ENCODE assay signal across 8 cellular contexts in the genomic region with DNA sequence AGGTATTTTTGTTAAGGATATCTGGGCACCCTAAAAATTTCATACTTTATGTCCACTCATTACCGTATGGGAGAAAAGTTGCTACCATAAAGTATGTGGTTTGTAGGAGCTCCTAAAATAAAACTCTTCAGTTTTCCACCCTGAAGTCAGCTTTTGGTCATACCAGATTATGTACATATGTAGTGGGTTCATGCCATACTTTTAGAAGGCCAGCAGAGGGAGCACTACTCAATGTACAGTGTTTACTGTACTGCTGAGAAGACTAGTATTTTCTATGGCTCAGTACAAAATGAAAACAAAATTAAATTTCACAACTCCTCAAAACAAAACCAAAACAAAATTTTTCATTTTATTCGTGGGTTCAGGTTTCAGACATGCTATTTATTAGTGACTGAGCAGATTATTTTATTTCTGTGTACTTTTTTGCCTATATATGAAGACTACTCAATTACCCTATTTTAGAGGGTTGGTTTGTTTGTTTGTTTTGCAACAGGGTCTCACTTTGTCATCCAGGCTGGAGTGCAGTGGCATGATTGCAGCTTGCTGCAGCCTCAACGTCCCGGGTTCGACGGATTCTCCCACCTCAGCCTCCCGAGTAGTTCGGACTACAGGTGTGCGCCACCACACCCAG. TPM values are rescaled to one million over a fixed set of nuclear protein-coding genes. Genes with fewer than 3 reads are reported as not detected.
DNase-seq lines count a peak whose midpoint lies in the region; ATAC-seq, FAIRE-seq and TF ChIP-seq lines count a peak whose summit lies in the region.

No MANE protein-coding gene starts in this region.

- H3K9me2 ChIP-seq in SK-N-SH, result no peaks in the 10 kb centered on the region

- TF ChIP-seq RAD21 in SK-N-SH (IDR thresholded peaks at IDR 0.05; ENCODE audit: low read length), result peak; percentile 63
- TF ChIP-seq RAD21 in K562 (CRISPR knock-in tag; conservative IDR thresholded peaks at IDR 0.05 in 1 of 2, IDR thresholded peaks at IDR 0.05 in 1 of 2), result peak in 1 of 2 experiments; percentile 56; a peak in 2 of 4 replicates

- intact Hi-C loops in K562 (cut with micrococcal nuclease), result loop anchor here (2.0 kb wide), 1 partner anchor 108 kb away; no protein-coding TSS in a partner anchor

- H3K4me3 ChIP-seq in AG04450 (ENCODE audit: low read depth, low read length), result no peak overlapping the region
- no peak overlapping the region; a peak in 1 of 4 replicates for H3K4me3 ChIP-seq in SK-N-SH (ENCODE audit: low read depth in 2 of 2, low read length in 1 of 2)
- H3K4me3 ChIP-seq in K562, result no peak overlapping the region

- H3K27ac ChIP-seq in AG04450 (ENCODE audit: low read depth, low read length) (no peak overlapping the region), SK-N-SH (ENCODE audit: low read depth in 2 of 2, low read length in 1 of 2) (no peak overlapping the region), K562 (ENCODE audit: extremely low read depth, low read depth, low read length) (no peak overlapping the region)

- H3F3A ChIP-seq in SK-N-SH (replicated peaks; ENCODE audit: insufficient read depth), result no peaks in the 10 kb centered on the region

- in situ Hi-C loops in K562 (cut with MboI), result loop anchor here (25.0 kb wide), 1 partner anchor 734 kb away; no protein-coding TSS in a partner anchor

- CTCF ChIA-PET in AG04450 (lab: Charles Lee), result interaction anchor here (0.6 to 21.5 kb wide), 63 partner anchors 8 to 1586 kb away, joined by 3 to 821 read pairs (median 3); no protein-coding TSS in a partner anchor
- CTCF ChIA-PET in SK-N-SH (lab: Yijun Ruan, JAX), result interaction anchor here (0.6 to 14.2 kb wide), 36 partner anchors 8 to 1132 kb away, joined by 3 to 165 read pairs (median 4); partner anchors contain the start of genes NFKBIZ and NXPE3
- CTCF ChIA-PET in K562 (lab: Yijun Ruan, JAX; ENCODE audit: low intra/inter-chr PET ratio), result interaction anchor here (0.6 to 1.1 kb wide), 2 partner anchors 426 to 724 kb away, joined by 3 read pairs; no protein-coding TSS in a partner anchor

- TF ChIP-seq CTCF in AG04450 (IDR thresholded peaks at IDR 0.05; ENCODE audit: low read depth, low read length), result peak; percentile 86
- TF ChIP-seq CTCF in SK-N-SH (IDR thresholded peaks at IDR 0.05), result peak; percentile 95
- TF ChIP-seq CTCF in K562 (IDR thresholded peaks at IDR 0.05 in 2 of 3, conservative IDR thresholded peaks at IDR 0.05 in 1 of 3; ENCODE audit: insufficient read depth in 2 of 3, low read depth in 1 of 3, low read length in 3 of 3), result peak; percentile 35 to 62 (median 58); a peak in 5 of 6 replicates

- H2AFZ ChIP-seq in SK-N-SH (ENCODE audit: low read depth), result no peak overlapping the region
- no peak overlapping the region for H2AFZ ChIP-seq in K562 (ENCODE audit: low read depth, low read length)

- H3K36me3 ChIP-seq in SK-N-SH (replicated peaks in 1 of 2; ENCODE audit: control insufficient read depth in 1 of 2, insufficient read depth in 2 of 2, low read length in 1 of 2) (peaks cover 36 to 39% of the 10 kb centered on the region in 2 experiments), K562 (ENCODE audit: control insufficient read depth, insufficient read depth, low read length) (no peaks in the 10 kb centered on the region)

- peak; percentile 92 for ATAC-seq in GM18498 (IDR thresholded peaks at IDR 0.05; ENCODE audit: unreplicated experiment)
- peak; percentile 98 for ATAC-seq in HG02798 (IDR thresholded peaks at IDR 0.05; ENCODE audit: poor library complexity, unreplicated experiment)
- peak; percentile 98 for ATAC-seq in K562

- H3K9ac ChIP-seq in SK-N-SH, result no peak overlapping the region
- no peak overlapping the region for H3K9ac ChIP-seq in K562 (ENCODE audit: insufficient read depth in 1 of 2, low read depth in 2 of 2, low read length in 2 of 2)

- no peaks in the 10 kb centered on the region for H3K4me1 ChIP-seq in SK-N-SH (ENCODE audit: control insufficient read depth in 1 of 2, insufficient read depth in 2 of 2, low read depth in 1 of 2, low read length in 1 of 2)
- no peaks in the 10 kb centered on the region for H3K4me1 ChIP-seq in K562 (replicated peaks in 1 of 2; ENCODE audit: control insufficient read depth in 2 of 2, insufficient read depth in 2 of 2, low read length in 2 of 2)

- peaks cover 8% of the 10 kb centered on the region; the same call in 1 of the 2 replicates for H3K79me2 ChIP-seq in SK-N-SH (ENCODE audit: insufficient read depth)
- H3K79me2 ChIP-seq in K562 (ENCODE audit: control insufficient read depth, insufficient read depth, low read length), result no peaks in the 10 kb centered on the region

- H3K27me3 ChIP-seq in AG04450 (ENCODE audit: control insufficient read depth, insufficient read depth, low read length), result no peaks in the 10 kb centered on the region
- H3K27me3 ChIP-seq in SK-N-SH (ENCODE audit: insufficient read depth), result no peaks in the 10 kb centered on the region
- H3K27me3 ChIP-seq in K562 (ENCODE audit: control insufficient read depth in 2 of 2, insufficient read depth in 2 of 2, low read length in 2 of 2), result no peaks in the 10 kb centered on the region

- H4K20me1 ChIP-seq in SK-N-SH (ENCODE audit: insufficient read depth) (no peaks in the 10 kb centered on the region), K562 (replicated peaks; ENCODE audit: control insufficient read depth, insufficient read depth, low read length) (no peaks in the 10 kb centered on the region)

- TF ChIP-seq EP300 in SK-N-SH (IDR thresholded peaks at IDR 0.05; ENCODE audit: borderline replicate concordance in 1 of 2, low read depth in 1 of 2, low read length in 1 of 2), result no peak
- TF ChIP-seq EP300 in K562 (IDR thresholded peaks at IDR 0.05; ENCODE audit: low read length), result no peak

- POLR2A ChIA-PET in AG04450 (lab: Yijun Ruan, JAX) (interaction anchor here (0.8 to 1.1 kb wide), 2 partner anchors 46 to 422 kb away, joined by 3 to 4 read pairs; partner anchors contain the start of gene NFKBIZ), SK-N-SH (lab: Yijun Ruan, JAX) (interaction anchor here (0.6 kb wide), 1 partner anchor 98 kb away, joined by 7 read pairs; no protein-coding TSS in a partner anchor), K562 (lab: Yijun Ruan, JAX) (interaction anchor here (0.6 kb wide), 1 partner anchor 807 kb away, joined by 3 read pairs; no protein-coding TSS in a partner anchor)

- H3K9me3 ChIP-seq in AG04450 (ENCODE audit: control insufficient read depth, insufficient read depth, low read length) (no peaks in the 10 kb centered on the region), SK-N-SH (no peaks in the 10 kb centered on the region), K562 (replicated peaks; ENCODE audit: control insufficient read depth, insufficient read depth, low read depth, low read length) (no peaks in the 10 kb centered on the region)

- DNase-seq in AG04450 (ENCODE audit: low read depth, low spot score), result peak; percentile 54
- peak; percentile 68 for DNase-seq in NCI-H1092 treated with DMSO at 0.1 percent for 48 hours (lab: John Stamatoyannopoulos, UW)
- peak; percentile 56 for DNase-seq in SK-N-SH
- DNase-seq in K562 (ENCODE audit: extremely low read depth in 1 of 4, low spot score in 3 of 4), result peak; percentile 34 to 72 (median 51)
- DNase-seq in iPS-NIHi11 (ENCODE audit: low spot score), result peak; percentile 55
- peak; percentile 23 to 58 for DNase-seq in stimulated activated CD4-positive, alpha-beta T cell treated with anti-CD3 and anti-CD28 coated beads, Interleukin-2, amount 100 ng/mL, for 24 hours

- 76% methylated on average over 9 of the region's 9 CpGs for WGBS in SK-N-SH (ENCODE audit: low lambda C conversion rate)
- WGBS in K562 (ENCODE audit: insufficient coverage, low coverage, missing lambda C conversion rate), result 38% methylated on average over 9 of the region's 9 CpGs

- TF ChIP-seq POLR2A in K562 (conservative IDR thresholded peaks at IDR 0.05), result no peak

- no peaks in the 10 kb centered on the region for H3K9me1 ChIP-seq in K562 (ENCODE audit: control insufficient read depth, insufficient read depth, low read length)

- FAIRE-seq in K562 (lab: Jason Lieb, UNC), result peak; percentile 80

- no peak overlapping the region for H3K4me2 ChIP-seq in SK-N-SH
- H3K4me2 ChIP-seq in K562 (ENCODE audit: insufficient read depth, low read length), result no peak overlapping the region

- no TSS peak for BruUV-seq in K562 (replicated peaks; lab: Mats Ljungman, UMichigan)

RNA-seq across cellular contexts. Expression of gene NXPE3, which starts 24.3 kb away (rescaled TPM):
- polyA plus RNA-seq in AG04450 (2011; rRNA removed), result 39.6 and 41.1 TPM in 2 replicates
- polyA minus RNA-seq in AG04450 (2011; rRNA and poly(A)+ RNA removed), result 58.4 and 64.3 TPM in 2 replicates
- polyA plus RNA-seq in SK-N-SH (2012; rRNA removed), result 21.3 and 25.1 TPM in 2 replicates
- polyA plus RNA-seq in SK-N-SH (2012; cell fraction: cytosol; rRNA removed), result 20.0 and 23.3 TPM in 2 replicates
- 14.5 and 18.3 TPM in 2 replicates for polyA plus RNA-seq in SK-N-SH (2012; cell fraction: nucleus; rRNA removed)
- total RNA-seq in K562 (2011; cell fraction: chromatin; rRNA removed; ENCODE audit: low replicate concordance), result 2.6 and 3.1 TPM in 2 replicates
- 1.3 and 2.6 TPM in 2 replicates for total RNA-seq in K562 (2011; cell fraction: nucleolus; rRNA removed)
- total RNA-seq in K562 (2011; cell fraction: nucleoplasm; rRNA removed), result 3.2 and 3.9 TPM in 2 replicates
- 0.95 and 0.98 TPM in 2 replicates for total RNA-seq in K562 (2014; rRNA removed)
- 0.80 and 0.86 TPM in 2 replicates for total RNA-seq in K562 (2014; rRNA removed; fragmentation: Illumina TruSeq; extraction: Trizol)
- 0.76 and 0.79 TPM in 2 replicates for total RNA-seq in K562 (2015; rRNA removed; fragmentation: Illumina TruSeq; extraction: Trizol)
- total RNA-seq in K562 (2021), result 2.0 and 2.3 TPM in 2 replicates
- 2.3 and 2.5 TPM in 2 replicates for polyA plus RNA-seq in K562 (2011; rRNA removed)
- polyA plus RNA-seq in K562 (2011; cell fraction: cytosol; rRNA removed), result 0.94 and 1.7 TPM in 2 replicates
- 1.1 and 1.4 TPM in 2 replicates for polyA plus RNA-seq in K562 (2011; cell fraction: nucleus; rRNA removed)
- 1.3 and 2.6 TPM in 2 replicates for polyA plus RNA-seq in K562 (2012)
- 1.6 and 1.7 TPM in 2 replicates for polyA plus RNA-seq in K562 (2014; fragmentation: Illumina TruSeq; extraction: Trizol)
- under 1 TPM; 0.25 to 0.59 TPM for polyA plus RNA-seq in K562 (2014; fragmentation: Nextera tagmentation; extraction: Ambion mirVana)
- 1.2 and 1.7 TPM in 2 replicates for polyA plus RNA-seq in K562 (2014; rRNA removed)
- 2.7 and 2.8 TPM in 2 replicates for polyA minus RNA-seq in K562 (2011; rRNA and poly(A)+ RNA removed)
- polyA minus RNA-seq in K562 (2011; cell fraction: cytosol; rRNA and poly(A)+ RNA removed), result 1.5 and 1.8 TPM in 2 replicates
- 1.7 and 1.8 TPM in 2 replicates for polyA minus RNA-seq in K562 (2011; cell fraction: nucleus; rRNA and poly(A)+ RNA removed)

RNA-seq across cellular contexts. Expression of gene NFKBIZ, which starts 46.0 kb away (rescaled TPM):
- polyA plus RNA-seq in AG04450 (2011; rRNA removed) (27.3 and 29.6 TPM in 2 replicates), SK-N-SH (2012; rRNA removed) (59.9 and 70.9 TPM in 2 replicates), K562 (2011; rRNA removed) (6.4 and 6.7 TPM in 2 replicates), K562 (2014; fragmentation: Illumina TruSeq; extraction: Trizol) (2.7 and 3.6 TPM in 2 replicates), K562 (2014; fragmentation: Nextera tagmentation; extraction: Ambion mirVana) (1 to 10 TPM; 1.2 to 1.6 TPM), K562 (2014; rRNA removed) (4.1 and 4.9 TPM in 2 replicates)
- polyA minus RNA-seq in AG04450 (2011; rRNA and poly(A)+ RNA removed), result 110 and 130 TPM in 2 replicates
- 28.0 and 28.4 TPM in 2 replicates for polyA plus RNA-seq in SK-N-SH (2012; cell fraction: cytosol; rRNA removed)
- polyA plus RNA-seq in SK-N-SH (2012; cell fraction: nucleus; rRNA removed), result 221 and 343 TPM in 2 replicates
- total RNA-seq in K562 (2011; cell fraction: chromatin; rRNA removed; ENCODE audit: low replicate concordance), result 29.4 and 39.8 TPM in 2 replicates
- total RNA-seq in K562 (2011; cell fraction: nucleolus; rRNA removed), result 14.0 and 18.4 TPM in 2 replicates
- total RNA-seq in K562 (2011; cell fraction: nucleoplasm; rRNA removed), result 16.1 and 21.3 TPM in 2 replicates
- total RNA-seq in K562 (2014; rRNA removed) (4.7 and 5.7 TPM in 2 replicates), K562 (2014; rRNA removed; fragmentation: Illumina TruSeq; extraction: Trizol) (7.7 and 8.9 TPM in 2 replicates), K562 (2015; rRNA removed; fragmentation: Illumina TruSeq; extraction: Trizol) (7.1 TPM in 2 replicates), K562 (2021) (13.7 and 14.2 TPM in 2 replicates)
- 1.8 and 2.5 TPM in 2 replicates for polyA plus RNA-seq in K562 (2011; cell fraction: cytosol; rRNA removed)
- polyA plus RNA-seq in K562 (2011; cell fraction: nucleus; rRNA removed), result 24.5 and 25.4 TPM in 2 replicates
- 2.3 and 5.2 TPM in 2 replicates for polyA plus RNA-seq in K562 (2012)
- polyA minus RNA-seq in K562 (2011; rRNA and poly(A)+ RNA removed), result 26.5 and 26.9 TPM in 2 replicates
- polyA minus RNA-seq in K562 (2011; cell fraction: cytosol; rRNA and poly(A)+ RNA removed), result 9.8 and 10.7 TPM in 2 replicates
- 21.9 and 33.7 TPM in 2 replicates for polyA minus RNA-seq in K562 (2011; cell fraction: nucleus; rRNA and poly(A)+ RNA removed)
